In the genomic region with DNA sequence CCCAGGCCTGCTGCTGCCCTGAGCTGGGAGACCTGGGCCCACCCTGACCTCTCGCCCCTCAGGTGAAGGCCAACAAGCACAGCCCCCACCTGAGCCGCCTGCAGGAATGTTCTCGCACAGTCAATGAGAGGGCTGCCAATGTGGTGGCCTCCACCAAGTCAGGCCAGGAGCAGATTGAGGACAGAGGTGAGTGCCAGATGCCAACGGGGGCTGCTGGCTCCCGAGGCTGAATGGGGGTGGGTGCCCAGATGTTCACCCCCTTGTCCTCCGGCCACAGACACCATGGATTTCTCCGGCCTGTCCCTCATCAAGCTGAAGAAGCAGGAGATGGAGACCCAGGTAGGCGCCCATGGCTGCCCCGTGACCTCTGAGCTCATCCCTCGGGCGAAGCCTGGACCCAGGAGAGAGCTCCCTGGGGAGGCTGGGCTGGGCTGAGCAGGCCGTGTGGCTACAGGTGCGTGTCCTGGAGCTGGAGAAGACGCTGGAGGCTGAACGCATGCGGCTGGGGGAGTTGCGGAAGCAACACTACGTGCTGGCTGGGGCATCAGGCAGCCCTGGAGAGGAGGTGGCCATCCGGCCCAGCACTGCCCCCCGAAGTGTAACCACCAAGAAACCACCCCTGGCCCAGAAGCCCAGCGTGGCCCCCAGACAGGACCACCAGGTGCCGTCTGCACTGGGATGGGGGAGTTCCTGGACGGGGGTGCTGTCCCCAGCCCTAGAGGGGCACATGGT, we compare ENCODE assay signal across 9 cellular contexts. TPM values are rescaled to one million over a fixed set of nuclear protein-coding genes. Genes with fewer than 3 reads are reported as not detected.
DNase-seq lines count a peak whose midpoint lies in the region; ATAC-seq, FAIRE-seq and TF ChIP-seq lines count a peak whose summit lies in the region.
"Had no signal": no experiment of that assay in that cellular context is flagged by ENCODE, and none has a peak within 500 bp of the region (broad histone marks: within the 10 kb centered on the region; RNA-seq: fewer than 3 reads in every experiment).

No MANE protein-coding gene starts in this region.

- H3K27me3 Mint-ChIP-seq in stimulated activated naive CD8-positive, alpha-beta T cell treated with anti-CD3 and anti-CD28 coated beads, Interleukin-15, amount 100 ng/mL, for 72 hours = no peaks in the 10 kb centered on the region

- no peak for TF ChIP-seq CTCF in pancreas (IDR thresholded peaks at IDR 0.05)

- no peak overlapping the region for H3K4me3 Mint-ChIP-seq in stimulated activated naive CD8-positive, alpha-beta T cell treated with anti-CD3 and anti-CD28 coated beads, Interleukin-15, amount 100 ng/mL, for 72 hours

- FAIRE-seq in pancreas (lab: Jason Lieb, UNC) = no peak

- H3K27ac Mint-ChIP-seq in stimulated activated naive CD8-positive, alpha-beta T cell treated with anti-CD3 and anti-CD28 coated beads, Interleukin-15, amount 100 ng/mL, for 72 hours = peak overlapping the region in 1 of 2 donors; percentile 59

- peaks cover 13 to 22% (median 18%) of the 10 kb centered on the region in 3 donors for H3K4me1 ChIP-seq in pancreas

- H3K36me3 ChIP-seq in pancreas = peaks cover 0 to 24% (median 6%) of the 10 kb centered on the region in 3 donors

- no peaks in the 10 kb centered on the region for H3K9me3 ChIP-seq in pancreas
- H3K9me3 ChIP-seq: sigmoid colon had no signal

- 69 to 71% methylated on average over 23 of the region's 23 CpGs for WGBS in pancreas, 2 donors

- peaks cover 19% of the 10 kb centered on the region for H3K4me1 Mint-ChIP-seq in stimulated activated naive CD8-positive, alpha-beta T cell treated with anti-CD3 and anti-CD28 coated beads, Interleukin-15, amount 100 ng/mL, for 72 hours

- intact Hi-C loops in left ventricle myocardium superior (cut with micrococcal nuclease) (loop anchor here (5.0 kb wide), 1 partner anchor 91 kb away; no protein-coding TSS in a partner anchor), pancreas (cut with DNase I) (loop anchor here in 2 of 3 donors (5.0 to 10.0 kb wide), 2 partner anchors 91 to 374 kb away; a partner anchor contains a TSS)

- H3K27me3 ChIP-seq in pancreas = no peaks in the 10 kb centered on the region
- H3K27me3 ChIP-seq: sigmoid colon had no signal

- DNase-seq in stimulated activated naive CD8-positive, alpha-beta T cell treated with anti-CD3 and anti-CD28 coated beads, Interleukin-15, amount 100 ng/mL, for 72 hours = no peak
- no peak for DNase-seq in stimulated activated naive CD8-positive, alpha-beta T cell treated with anti-CD3 and anti-CD28 coated beads, Interleukin-15, Interleukin-2, amounts not matched to agents 100 U/mL and 50 U/mL, for 24 hours
- DNase-seq in left ventricle myocardium superior = peak; percentile 39
- DNase-seq in pancreas = peak in 3 of 6 donors; percentile 57 to 84 (median 59)
- DNase-seq in NCI-H1092 treated with DMSO at 0.1 percent for 48 hours (lab: John Stamatoyannopoulos, UW) = no peak

- no peak overlapping the region for H3K4me3 ChIP-seq in pancreas
- H3K4me3 ChIP-seq: sigmoid colon had no signal

- no peaks in the 10 kb centered on the region for H3K9me3 Mint-ChIP-seq in stimulated activated naive CD8-positive, alpha-beta T cell treated with anti-CD3 and anti-CD28 coated beads, Interleukin-15, amount 100 ng/mL, for 72 hours

- ATAC-seq in stimulated activated naive CD8-positive, alpha-beta T cell treated with anti-CD3 and anti-CD28 coated beads, Interleukin-15, amount 100 ng/mL, for 72 hours = peak; percentile 7
- ATAC-seq in stimulated activated naive CD8-positive, alpha-beta T cell treated with anti-CD3 and anti-CD28 coated beads, Interleukin-15, Interleukin-2, amounts not matched to agents 100 U/mL and 50 U/mL, for 24 hours = no peak
- ATAC-seq in left ventricle myocardium superior (no peak), pancreas (no peak), HG02798 (IDR thresholded peaks at IDR 0.05; ENCODE audit: poor library complexity, unreplicated experiment) (no peak), HG03135 (IDR thresholded peaks at IDR 0.05; ENCODE audit: unreplicated experiment) (no peak), GM21390 (IDR thresholded peaks at IDR 0.05; ENCODE audit: unreplicated experiment) (no peak)

- H3K27ac ChIP-seq in pancreas = peak overlapping the region; percentile 31 to 69 (median 54)

RNA-seq across cellular contexts. Expression of a gene that starts 25.8 kb away (rescaled TPM):
- total RNA-seq in left ventricle myocardium superior (27.4 TPM), pancreas (10 to 100 TPM; 41.0 to 96.3 (median 47.9) TPM)
- polyA plus RNA-seq in pancreas = 100 to 1,000 TPM; 158 to 206 TPM

RNA-seq across cellular contexts. Expression of a gene that starts 34.9 kb away (rescaled TPM):
- total RNA-seq in left ventricle myocardium superior (29.5 TPM), pancreas (10 to 100 TPM; 13.5 to 20.2 (median 17.3) TPM)
- 10 to 100 TPM; 27.4 to 30.1 TPM for polyA plus RNA-seq in pancreas
